In genomic region chr11:4654635-4655335, GRCh38 we compare ENCODE assay signal across 29 cellular contexts. TPM values are rescaled to one million over a fixed set of nuclear protein-coding genes. Genes with fewer than 3 reads are reported as not detected.
"Had no signal": no experiment of that assay in that cellular context is flagged by ENCODE, and none has a peak within 500 bp of the region (broad histone marks: within the 10 kb centered on the region; RNA-seq: fewer than 3 reads in every experiment).

No MANE protein-coding gene starts in this region.

- ATAC-seq: esophagus mucosa; left lung; naive thymus-derived CD8-positive, alpha-beta T cell; T-helper 17 cell had no signal

- H3K9me3 Mint-ChIP-seq: activated CD4-positive, alpha-beta memory T cell treated with anti-CD3 and anti-CD28 coated beads for 36 hours; activated T-helper 1 cell treated with anti-CD3 and anti-CD28 coated beads, Interleukin-12 subunit alpha, Interleukin-12 subunit beta, Interleukin-2, Interleukin-4 antibody, amounts not matched to agents 30 ng/mL and 10 ng/mL and 1 ng/mL, durations not matched to agents 14 hours and 24 hours and 36 hours; immature natural killer cell; mesothelial cell of epicardium had no signal

- DNase-seq: activated CD4-positive, alpha-beta memory T cell treated with anti-CD3 and anti-CD28 coated beads for 36 hours; activated CD4-positive, alpha-beta T cell treated with anti-CD3 and anti-CD28 coated beads for 4 hours; activated CD4-positive, CD25-positive, alpha-beta regulatory T cell; activated gamma-delta T cell; activated naive CD4-positive, alpha-beta T cell treated with anti-CD3 and anti-CD28 coated beads, Interleukin-2, amount 50 U/mL, for 16 hours; adrenal gland; brain microvascular endothelial cell; central memory CD4-positive, alpha-beta T cell; dermis blood vessel endothelial cell; effector memory CD4-positive, alpha-beta T cell; foreskin melanocyte; immature natural killer cell; kidney glomerular epithelial cell; left lung; naive thymus-derived CD8-positive, alpha-beta T cell; stimulated activated CD4-positive, alpha-beta T cell treated with anti-CD3 and anti-CD28 coated beads, Interleukin-2, amount 100 ng/mL, for 48 hours; stimulated activated CD8-positive, alpha-beta memory T cell treated with anti-CD3 and anti-CD28 coated beads, Interleukin-4, amount 100 ng/mL, for 48 hours; stimulated activated naive CD4-positive, alpha-beta T cell; T-helper 17 cell; upper lobe of left lung had no signal

- H3K27ac Mint-ChIP-seq: activated CD4-positive, alpha-beta memory T cell treated with anti-CD3 and anti-CD28 coated beads for 36 hours; activated T-helper 1 cell treated with anti-CD3 and anti-CD28 coated beads, Interleukin-12 subunit alpha, Interleukin-12 subunit beta, Interleukin-2, Interleukin-4 antibody, amounts not matched to agents 30 ng/mL and 10 ng/mL and 1 ng/mL, durations not matched to agents 14 hours and 24 hours and 36 hours; immature natural killer cell; mesothelial cell of epicardium; naive thymus-derived CD8-positive, alpha-beta T cell; progenitor cell of endocrine pancreas; T-helper 17 cell had no signal

- H3K4me3 Mint-ChIP-seq: activated CD4-positive, alpha-beta memory T cell treated with anti-CD3 and anti-CD28 coated beads for 36 hours; activated T-helper 1 cell treated with anti-CD3 and anti-CD28 coated beads, Interleukin-12 subunit alpha, Interleukin-12 subunit beta, Interleukin-2, Interleukin-4 antibody, amounts not matched to agents 30 ng/mL and 10 ng/mL and 1 ng/mL, durations not matched to agents 14 hours and 24 hours and 36 hours; immature natural killer cell; mesothelial cell of epicardium; naive thymus-derived CD8-positive, alpha-beta T cell; T-helper 17 cell had no signal

- H3K4me1 Mint-ChIP-seq: naive thymus-derived CD8-positive, alpha-beta T cell; T-helper 17 cell had no signal

- H3K36me3 Mint-ChIP-seq: activated CD4-positive, alpha-beta memory T cell treated with anti-CD3 and anti-CD28 coated beads for 36 hours; immature natural killer cell; mesothelial cell of epicardium; naive thymus-derived CD8-positive, alpha-beta T cell had no signal

RNA-seq across cellular contexts. Expression of gene OR51E1, which starts 11.0 kb away (rescaled TPM):
- total RNA-seq: activated CD4-positive, alpha-beta memory T cell treated with anti-CD3 and anti-CD28 coated beads for 36 hours; activated T-helper 1 cell treated with anti-CD3 and anti-CD28 coated beads, Interleukin-12 subunit alpha, Interleukin-12 subunit beta, Interleukin-2, Interleukin-4 antibody, amounts not matched to agents 30 ng/mL and 10 ng/mL and 1 ng/mL, durations not matched to agents 14 hours and 24 hours and 36 hours; adrenal gland; dermis blood vessel endothelial cell; endothelial cell of umbilical vein; esophagus mucosa; left lung; lung microvascular endothelial cell; mesothelial cell of epicardium; naive thymus-derived CD8-positive, alpha-beta T cell; T-helper 17 cell; upper lobe of left lung had no signal

RNA-seq across cellular contexts. Expression of gene OR51D1, which starts 17.5 kb away (rescaled TPM):
- total RNA-seq: activated CD4-positive, alpha-beta memory T cell treated with anti-CD3 and anti-CD28 coated beads for 36 hours; activated T-helper 1 cell treated with anti-CD3 and anti-CD28 coated beads, Interleukin-12 subunit alpha, Interleukin-12 subunit beta, Interleukin-2, Interleukin-4 antibody, amounts not matched to agents 30 ng/mL and 10 ng/mL and 1 ng/mL, durations not matched to agents 14 hours and 24 hours and 36 hours; adrenal gland; ascending aorta; dermis blood vessel endothelial cell; endothelial cell of umbilical vein; esophagus mucosa; left lung; lung microvascular endothelial cell; mesothelial cell of epicardium; naive thymus-derived CD8-positive, alpha-beta T cell; osteocyte; progenitor cell of endocrine pancreas; subcutaneous adipose tissue; T-helper 17 cell; upper lobe of left lung had no signal

RNA-seq across cellular contexts. Expression of gene OR51E2, which starts 42.9 kb away (rescaled TPM):
- total RNA-seq: activated CD4-positive, alpha-beta memory T cell treated with anti-CD3 and anti-CD28 coated beads for 36 hours; activated T-helper 1 cell treated with anti-CD3 and anti-CD28 coated beads, Interleukin-12 subunit alpha, Interleukin-12 subunit beta, Interleukin-2, Interleukin-4 antibody, amounts not matched to agents 30 ng/mL and 10 ng/mL and 1 ng/mL, durations not matched to agents 14 hours and 24 hours and 36 hours; adrenal gland; dermis blood vessel endothelial cell; endothelial cell of umbilical vein; esophagus mucosa; left lung; lung microvascular endothelial cell; naive thymus-derived CD8-positive, alpha-beta T cell; progenitor cell of endocrine pancreas; T-helper 17 cell; upper lobe of left lung had no signal

RNA-seq across cellular contexts. Expression of gene MMP26, which starts 49.8 kb away (rescaled TPM):
- total RNA-seq: activated CD4-positive, alpha-beta memory T cell treated with anti-CD3 and anti-CD28 coated beads for 36 hours; activated T-helper 1 cell treated with anti-CD3 and anti-CD28 coated beads, Interleukin-12 subunit alpha, Interleukin-12 subunit beta, Interleukin-2, Interleukin-4 antibody, amounts not matched to agents 30 ng/mL and 10 ng/mL and 1 ng/mL, durations not matched to agents 14 hours and 24 hours and 36 hours; adrenal gland; ascending aorta; dermis blood vessel endothelial cell; endothelial cell of umbilical vein; esophagus mucosa; left lung; lung microvascular endothelial cell; mesothelial cell of epicardium; naive thymus-derived CD8-positive, alpha-beta T cell; osteocyte; progenitor cell of endocrine pancreas; subcutaneous adipose tissue; T-helper 17 cell; upper lobe of left lung had no signal
